ENCODE assay signal across 13 cellular contexts in genomic region chr17:73711184-73711583, GRCh38.
A peak's percentile ranks its signal among the peaks of the same experiment; 100 is the strongest.
DNase-seq lines count a peak whose midpoint lies in the region; ATAC-seq and TF ChIP-seq lines count a peak whose summit lies in the region.
"Had no signal": no experiment of that assay in that cellular context is flagged by ENCODE, and none has a peak within 500 bp of the region (broad histone marks: within the 10 kb centered on the region; RNA-seq: fewer than 3 reads in every experiment).

No MANE protein-coding gene starts in this region.

- no peaks in the 10 kb centered on the region for H3K79me2 ChIP-seq in MM.1S (ENCODE audit: low read length)

- ATAC-seq in GM18867 (IDR thresholded peaks at IDR 0.05; ENCODE audit: unreplicated experiment), result peak; percentile 94
- peak; percentile 70 for ATAC-seq in GM21825 (IDR thresholded peaks at IDR 0.05; ENCODE audit: unreplicated experiment)
- peak; percentile 91 for ATAC-seq in memory B cell (ENCODE audit: low read depth)
- ATAC-seq: pancreas, SK-N-SH treated with all-trans-retinoic acid at 6 μM for 48 hours had no signal

- no peak overlapping the region for H3K4me3 Mint-ChIP-seq in memory B cell
- H3K4me3 Mint-ChIP-seq: HFFc6 had no signal

- no peak overlapping the region for H3K27ac ChIP-seq in MM.1S (ENCODE audit: low read length)
- no peak overlapping the region for H3K27ac ChIP-seq in coronary artery
- H3K27ac ChIP-seq: adrenal gland, dorsolateral prefrontal cortex, pancreas had no signal

- no peaks in the 10 kb centered on the region for H3K9me3 ChIP-seq in MM.1S (replicated peaks; ENCODE audit: insufficient read depth, low read length)
- H3K9me3 ChIP-seq: adrenal gland, pancreas had no signal

- peaks cover 20% of the 10 kb centered on the region for H3K4me1 Mint-ChIP-seq in memory B cell

- H3K4me2 ChIP-seq in MM.1S (ENCODE audit: low read depth, low read length), result no peak overlapping the region

- H3K4me1 ChIP-seq in MM.1S (ENCODE audit: low read length), result no peaks in the 10 kb centered on the region
- H3K4me1 ChIP-seq: adrenal gland, pancreas had no signal

- no peak overlapping the region for H3K4me3 ChIP-seq in MM.1S (ENCODE audit: low read length)
- no peak overlapping the region for H3K4me3 ChIP-seq in coronary artery
- H3K4me3 ChIP-seq: adrenal gland, dorsolateral prefrontal cortex, pancreas had no signal

- H3K27me3 Mint-ChIP-seq in memory B cell, result peaks cover 7% of the 10 kb centered on the region

- H3K9ac ChIP-seq in MM.1S (ENCODE audit: low read length), result no peak overlapping the region

- H3K9me2 ChIP-seq in MM.1S (replicated peaks; ENCODE audit: insufficient read depth, low read length), result no peaks in the 10 kb centered on the region

- no peaks in the 10 kb centered on the region for H3K36me3 Mint-ChIP-seq in memory B cell

- TF ChIP-seq CTCF in MM.1S (IDR thresholded peaks at IDR 0.05; ENCODE audit: low read length), result no peak
- no peak for TF ChIP-seq CTCF in coronary artery (IDR thresholded peaks at IDR 0.05)

- H3F3A ChIP-seq in MM.1S (ENCODE audit: insufficient read depth, low read length), result no peaks in the 10 kb centered on the region

- H3K27ac Mint-ChIP-seq in memory B cell, result no peak overlapping the region
- H3K27ac Mint-ChIP-seq: HFFc6 had no signal

- no peak overlapping the region for H2AFZ ChIP-seq in MM.1S (ENCODE audit: low read length)

- H3K36me3 ChIP-seq in MM.1S (replicated peaks; ENCODE audit: insufficient read depth, low read length), result no peaks in the 10 kb centered on the region
- H3K36me3 ChIP-seq: adrenal gland, pancreas had no signal

- no peaks in the 10 kb centered on the region for H4K20me1 ChIP-seq in MM.1S (ENCODE audit: insufficient read depth, low read length)

- peaks cover 87% of the 10 kb centered on the region for H3K27me3 ChIP-seq in MM.1S (replicated peaks; ENCODE audit: insufficient read depth, low read length)
- H3K27me3 ChIP-seq: adrenal gland had no signal

- DNase-seq in MM.1S (peak; percentile 8), memory B cell (ENCODE audit: low spot score in 2 of 2) (peak in 1 of 2 donors; percentile 14), anterior cingulate cortex (lab: John Stamatoyannopoulos, UW) (no peak), ureter (ENCODE audit: low spot score) (no peak), coronary artery (ENCODE audit: low spot score) (no peak)
- DNase-seq: adrenal gland, dorsolateral prefrontal cortex, HFFc6, IMR-90, pancreas had no signal

- peaks cover 6% of the 10 kb centered on the region for H3K9me3 Mint-ChIP-seq in memory B cell
